In genomic region chr17:4714342-4715070, GRCh38 we compare ENCODE assay signal across 6 cellular contexts. TPM values are rescaled to one million over a fixed set of nuclear protein-coding genes. Genes with fewer than 3 reads are reported as not detected.
A peak's percentile ranks its signal among the peaks of the same experiment; 100 is the strongest.
DNase-seq lines count a peak whose midpoint lies in the region; ATAC-seq and TF ChIP-seq lines count a peak whose summit lies in the region.
"Not testable (repeated sequence)": the region's sequence is repeated elsewhere in the genome, so short reads cannot be mapped to it uniquely, and the experiment has no call there.

No MANE protein-coding gene starts in this region.

- peak; percentile 1; the same call in 2 of the 3 replicates for ATAC-seq in DND-41 (ENCODE audit: insufficient read depth, low read depth)
- not testable (repeated sequence) for ATAC-seq in natural killer cell

- H3K9ac ChIP-seq in DND-41 (ENCODE audit: low read depth, low read length) = peak overlapping the region; percentile 47

- H4K20me1 ChIP-seq in DND-41 (ENCODE audit: insufficient read depth, low read length) = peaks cover 37% of the 10 kb centered on the region

- WGBS in transverse colon (ENCODE audit: low coverage in 1 of 2), 2 donors = 62% methylated on average over 13 of the region's 15 CpGs; no CpG with 5 or more reads in 1 of the 2 donors

- H3K27ac ChIP-seq in DND-41 (ENCODE audit: low read length) = peak overlapping the region; percentile 83
- peak overlapping the region in 3 of 4 donors; percentile 4 to 34 (median 8) for H3K27ac ChIP-seq in transverse colon

- not testable (repeated sequence) for TF ChIP-seq POLR2A in transverse colon (IDR thresholded peaks at IDR 0.05)

- not testable (repeated sequence) for H2AFZ ChIP-seq in DND-41 (ENCODE audit: low read depth, low read length)

- intact Hi-C loops in activated T-helper 1 cell treated with anti-CD3 and anti-CD28 coated beads, Interleukin-12 subunit alpha, Interleukin-12 subunit beta, Interleukin-2, Interleukin-4 antibody, amounts not matched to agents 30 ng/mL and 10 ng/mL and 1 ng/mL, durations not matched to agents 14 hours and 24 hours and 36 hours (cut with micrococcal nuclease) = loop anchor here (10.0 kb wide), 1 partner anchor 350 kb away; the partner anchor contains the start of gene UBE2G1
- intact Hi-C loops in dendritic cell treated with granulocyte-macrophage colony-stimulating factor and Interleukin-4, amounts not matched to agents 40 ng/mL and 50 ng/mL, for 4 days (cut with micrococcal nuclease); transverse colon (cut with DNase I; ENCODE audit: low total_unique reads): not testable (repeated sequence)
- intact Hi-C loops in natural killer cell (cut with micrococcal nuclease) = loop anchor here (5.0 kb wide), 1 partner anchor 78 kb away; no protein-coding TSS in a partner anchor

- peak overlapping the region; percentile 84 for H3K4me3 Mint-ChIP-seq in T-helper 1 cell treated with Interleukin-12 subunit alpha and Interleukin-12 subunit beta and Interleukin-4 antibody, amounts not matched to agents 30 μg/mL and 1 μg/mL, for 36 hours
- peak overlapping the region; percentile 81 for H3K4me3 Mint-ChIP-seq in activated T-helper 1 cell treated with anti-CD3 and anti-CD28 coated beads, Interleukin-12 subunit alpha, Interleukin-12 subunit beta, Interleukin-2, Interleukin-4 antibody, amounts not matched to agents 30 ng/mL and 10 ng/mL and 1 ng/mL, durations not matched to agents 14 hours and 24 hours and 36 hours
- H3K4me3 Mint-ChIP-seq in dendritic cell treated with granulocyte-macrophage colony-stimulating factor and Interleukin-4, amounts not matched to agents 40 ng/mL and 50 ng/mL, for 4 days = peak overlapping the region; percentile 66
- peak overlapping the region; percentile 87 for H3K4me3 Mint-ChIP-seq in natural killer cell

- H3K79me2 ChIP-seq in DND-41 (ENCODE audit: insufficient read depth, low read length) = peaks cover 44% of the 10 kb centered on the region

- H3K9me3 Mint-ChIP-seq in T-helper 1 cell treated with Interleukin-12 subunit alpha and Interleukin-12 subunit beta and Interleukin-4 antibody, amounts not matched to agents 30 μg/mL and 1 μg/mL, for 36 hours; activated T-helper 1 cell treated with anti-CD3 and anti-CD28 coated beads, Interleukin-12 subunit alpha, Interleukin-12 subunit beta, Interleukin-2, Interleukin-4 antibody, amounts not matched to agents 30 ng/mL and 10 ng/mL and 1 ng/mL, durations not matched to agents 14 hours and 24 hours and 36 hours; dendritic cell treated with granulocyte-macrophage colony-stimulating factor and Interleukin-4, amounts not matched to agents 40 ng/mL and 50 ng/mL, for 4 days; natural killer cell: not testable (repeated sequence)

- H3K4me3 ChIP-seq in DND-41 (ENCODE audit: low read depth in 1 of 2, low read length in 2 of 2) (peak overlapping the region in 1 of 2 experiments; percentile 46; a peak in 2 of 4 replicates), transverse colon (peak overlapping the region in 1 of 4 donors; percentile 9)

- DNase-seq in DND-41; activated T-helper 1 cell treated with anti-CD3 and anti-CD28 coated beads, Interleukin-12 subunit alpha, Interleukin-12 subunit beta, Interleukin-2, Interleukin-4 antibody, amounts not matched to agents 30 ng/mL and 10 ng/mL and 1 ng/mL, durations not matched to agents 14 hours and 24 hours and 36 hours (ENCODE audit: low spot score); natural killer cell; transverse colon: not testable (repeated sequence)

- H3K9me3 ChIP-seq in DND-41 (ENCODE audit: insufficient read depth, low read length, severe bottlenecking); transverse colon: not testable (repeated sequence)

- not testable (repeated sequence) for H3K27me3 ChIP-seq in DND-41 (ENCODE audit: insufficient read depth, low read length, poor library complexity); transverse colon

- not testable (repeated sequence) for TF ChIP-seq CTCF in DND-41 (IDR thresholded peaks at IDR 0.05; ENCODE audit: borderline replicate concordance, extremely low read depth, low read length, poor library complexity, severe bottlenecking); natural killer cell (IDR thresholded peaks at IDR 0.05); transverse colon (IDR thresholded peaks at IDR 0.05)

- in situ Hi-C loops in transverse colon (cut with MboI; ENCODE audit: low pct_ligation_motif_present in 1 of 4, low pct_unique_long_range_greater_than_20kb in 1 of 4, low sequenced_read_pairs in 3 of 4) = loop anchor here in 1 of 4 donors (10.0 kb wide), 1 partner anchor 170 kb away; no protein-coding TSS in a partner anchor

- peak overlapping the region; percentile 57 for H3K4me2 ChIP-seq in DND-41 (ENCODE audit: insufficient read depth, low read length)

- peak overlapping the region; percentile 94 for H3K27ac Mint-ChIP-seq in T-helper 1 cell treated with Interleukin-12 subunit alpha and Interleukin-12 subunit beta and Interleukin-4 antibody, amounts not matched to agents 30 μg/mL and 1 μg/mL, for 36 hours
- peak overlapping the region; percentile 95 for H3K27ac Mint-ChIP-seq in activated T-helper 1 cell treated with anti-CD3 and anti-CD28 coated beads, Interleukin-12 subunit alpha, Interleukin-12 subunit beta, Interleukin-2, Interleukin-4 antibody, amounts not matched to agents 30 ng/mL and 10 ng/mL and 1 ng/mL, durations not matched to agents 14 hours and 24 hours and 36 hours
- H3K27ac Mint-ChIP-seq in dendritic cell treated with granulocyte-macrophage colony-stimulating factor and Interleukin-4, amounts not matched to agents 40 ng/mL and 50 ng/mL, for 4 days = peak overlapping the region; percentile 69
- peak overlapping the region; percentile 90 to 96 for H3K27ac Mint-ChIP-seq in natural killer cell

- peaks cover 49% of the 10 kb centered on the region for H3K4me1 ChIP-seq in DND-41 (ENCODE audit: insufficient read depth, low read length)
- peaks cover 11 to 39% (median 25%) of the 10 kb centered on the region in 4 donors for H3K4me1 ChIP-seq in transverse colon

- H3K36me3 ChIP-seq in DND-41 (ENCODE audit: insufficient read depth, low read length) (peaks cover 51% of the 10 kb centered on the region), transverse colon (peaks cover 0 to 10% (median 0%) of the 10 kb centered on the region in 4 donors)

- peaks cover 31% of the 10 kb centered on the region for H3K36me3 Mint-ChIP-seq in T-helper 1 cell treated with Interleukin-12 subunit alpha and Interleukin-12 subunit beta and Interleukin-4 antibody, amounts not matched to agents 30 μg/mL and 1 μg/mL, for 36 hours (ENCODE audit: low read depth)
- H3K36me3 Mint-ChIP-seq in activated T-helper 1 cell treated with anti-CD3 and anti-CD28 coated beads, Interleukin-12 subunit alpha, Interleukin-12 subunit beta, Interleukin-2, Interleukin-4 antibody, amounts not matched to agents 30 ng/mL and 10 ng/mL and 1 ng/mL, durations not matched to agents 14 hours and 24 hours and 36 hours (ENCODE audit: low read depth) = peaks cover 41% of the 10 kb centered on the region
- H3K36me3 Mint-ChIP-seq in dendritic cell treated with granulocyte-macrophage colony-stimulating factor and Interleukin-4, amounts not matched to agents 40 ng/mL and 50 ng/mL, for 4 days (ENCODE audit: low read depth) = peaks cover 92% of the 10 kb centered on the region
- H3K36me3 Mint-ChIP-seq in natural killer cell = not testable (repeated sequence)

- not testable (repeated sequence) for H3K27me3 Mint-ChIP-seq in T-helper 1 cell treated with Interleukin-12 subunit alpha and Interleukin-12 subunit beta and Interleukin-4 antibody, amounts not matched to agents 30 μg/mL and 1 μg/mL, for 36 hours (ENCODE audit: low read depth); activated T-helper 1 cell treated with anti-CD3 and anti-CD28 coated beads, Interleukin-12 subunit alpha, Interleukin-12 subunit beta, Interleukin-2, Interleukin-4 antibody, amounts not matched to agents 30 ng/mL and 10 ng/mL and 1 ng/mL, durations not matched to agents 14 hours and 24 hours and 36 hours (ENCODE audit: insufficient read depth); dendritic cell treated with granulocyte-macrophage colony-stimulating factor and Interleukin-4, amounts not matched to agents 40 ng/mL and 50 ng/mL, for 4 days; natural killer cell (ENCODE audit: low read depth in 2 of 2)

- H3K4me1 Mint-ChIP-seq in T-helper 1 cell treated with Interleukin-12 subunit alpha and Interleukin-12 subunit beta and Interleukin-4 antibody, amounts not matched to agents 30 μg/mL and 1 μg/mL, for 36 hours (ENCODE audit: low read depth) = peaks cover 55% of the 10 kb centered on the region
- peaks cover 59% of the 10 kb centered on the region for H3K4me1 Mint-ChIP-seq in activated T-helper 1 cell treated with anti-CD3 and anti-CD28 coated beads, Interleukin-12 subunit alpha, Interleukin-12 subunit beta, Interleukin-2, Interleukin-4 antibody, amounts not matched to agents 30 ng/mL and 10 ng/mL and 1 ng/mL, durations not matched to agents 14 hours and 24 hours and 36 hours (ENCODE audit: low read depth)
- peaks cover 73% of the 10 kb centered on the region for H3K4me1 Mint-ChIP-seq in dendritic cell treated with granulocyte-macrophage colony-stimulating factor and Interleukin-4, amounts not matched to agents 40 ng/mL and 50 ng/mL, for 4 days (ENCODE audit: low read depth)
- peaks cover 54 to 82% of the 10 kb centered on the region in 2 donors for H3K4me1 Mint-ChIP-seq in natural killer cell

- not testable (repeated sequence) for TF ChIP-seq EP300 in transverse colon (IDR thresholded peaks at IDR 0.05; ENCODE audit: low read depth)

RNA-seq across cellular contexts. Expression of gene ARRB2, which starts 4.1 kb away (rescaled TPM):
- total RNA-seq in activated T-helper 1 cell treated with anti-CD3 and anti-CD28 coated beads, Interleukin-12 subunit alpha, Interleukin-12 subunit beta, Interleukin-2, Interleukin-4 antibody, amounts not matched to agents 30 ng/mL and 10 ng/mL and 1 ng/mL, durations not matched to agents 14 hours and 24 hours and 36 hours = 202 and 204 TPM in 2 replicates
- total RNA-seq in natural killer cell (100 to 1,000 TPM; 314 to 374 (median 335) TPM), transverse colon (10 to 100 TPM; 19.3 to 47.9 (median 36.8) TPM)

RNA-seq across cellular contexts. Expression of gene PELP1, which starts 10.6 kb away (rescaled TPM):
- 130 and 145 TPM in 2 replicates for total RNA-seq in activated T-helper 1 cell treated with anti-CD3 and anti-CD28 coated beads, Interleukin-12 subunit alpha, Interleukin-12 subunit beta, Interleukin-2, Interleukin-4 antibody, amounts not matched to agents 30 ng/mL and 10 ng/mL and 1 ng/mL, durations not matched to agents 14 hours and 24 hours and 36 hours
- total RNA-seq in natural killer cell = 10 to 100 TPM; 32.3 to 45.8 (median 43.5) TPM
- total RNA-seq in transverse colon = 10 to 100 TPM; 12.3 to 42.2 (median 16.1) TPM

RNA-seq across cellular contexts. Expression of gene MED11, which starts 16.7 kb away (rescaled TPM):
- total RNA-seq in activated T-helper 1 cell treated with anti-CD3 and anti-CD28 coated beads, Interleukin-12 subunit alpha, Interleukin-12 subunit beta, Interleukin-2, Interleukin-4 antibody, amounts not matched to agents 30 ng/mL and 10 ng/mL and 1 ng/mL, durations not matched to agents 14 hours and 24 hours and 36 hours = 21.9 and 23.7 TPM in 2 replicates
- total RNA-seq in natural killer cell (10 to 100 TPM in 2 of 3 donors, 1 to 10 TPM in 1; 9.1 to 15.0 (median 10.5) TPM), transverse colon (10 to 100 TPM in 3 of 4 donors, 1 to 10 TPM in 1; 1.4 to 60.8 (median 34.1) TPM)

RNA-seq across cellular contexts. Expression of gene ZMYND15, which starts 25.1 kb away (rescaled TPM):
- total RNA-seq in activated T-helper 1 cell treated with anti-CD3 and anti-CD28 coated beads, Interleukin-12 subunit alpha, Interleukin-12 subunit beta, Interleukin-2, Interleukin-4 antibody, amounts not matched to agents 30 ng/mL and 10 ng/mL and 1 ng/mL, durations not matched to agents 14 hours and 24 hours and 36 hours = 0.18 TPM in 1 of 2 replicates, not detected in the other
- total RNA-seq in natural killer cell (1 to 10 TPM in 1 of 3 donors, under 1 TPM in 2; 0.52 to 3.5 (median 0.93) TPM), transverse colon (1 to 10 TPM in 1 of 4 donors, under 1 TPM in 1, not detected in 2; 0.82 to 1.4 TPM)

RNA-seq across cellular contexts. Expression of gene CXCL16, which starts 25.2 kb away (rescaled TPM):
- 3.7 and 7.0 TPM in 2 replicates for total RNA-seq in activated T-helper 1 cell treated with anti-CD3 and anti-CD28 coated beads, Interleukin-12 subunit alpha, Interleukin-12 subunit beta, Interleukin-2, Interleukin-4 antibody, amounts not matched to agents 30 ng/mL and 10 ng/mL and 1 ng/mL, durations not matched to agents 14 hours and 24 hours and 36 hours
- total RNA-seq in natural killer cell = 10 to 100 TPM in 2 of 3 donors, 1 to 10 TPM in 1; 4.0 to 31.8 (median 16.0) TPM
- 10 to 100 TPM; 13.0 to 72.6 (median 27.0) TPM for total RNA-seq in transverse colon
